Comparison of ENCODE assay signal across 1 cellular context in genomic region chr7:134513169-134513752, GRCh38.
TF ChIP-seq lines count a peak whose summit lies in the region.

No MANE protein-coding gene starts in this region.

TF ChIP-seq in Ishikawa, 13 proteins besides CTCF, POLR2A, EP300 and RAD21 (continued from another document):
- TF ChIP-seq NFIC (IDR thresholded peaks at IDR 0.05) (no peak), TAF1 (IDR thresholded peaks at IDR 0.05; ENCODE audit: low read depth) (no peak)
